ENCODE assay signal across 14 cellular contexts in the genomic region with DNA sequence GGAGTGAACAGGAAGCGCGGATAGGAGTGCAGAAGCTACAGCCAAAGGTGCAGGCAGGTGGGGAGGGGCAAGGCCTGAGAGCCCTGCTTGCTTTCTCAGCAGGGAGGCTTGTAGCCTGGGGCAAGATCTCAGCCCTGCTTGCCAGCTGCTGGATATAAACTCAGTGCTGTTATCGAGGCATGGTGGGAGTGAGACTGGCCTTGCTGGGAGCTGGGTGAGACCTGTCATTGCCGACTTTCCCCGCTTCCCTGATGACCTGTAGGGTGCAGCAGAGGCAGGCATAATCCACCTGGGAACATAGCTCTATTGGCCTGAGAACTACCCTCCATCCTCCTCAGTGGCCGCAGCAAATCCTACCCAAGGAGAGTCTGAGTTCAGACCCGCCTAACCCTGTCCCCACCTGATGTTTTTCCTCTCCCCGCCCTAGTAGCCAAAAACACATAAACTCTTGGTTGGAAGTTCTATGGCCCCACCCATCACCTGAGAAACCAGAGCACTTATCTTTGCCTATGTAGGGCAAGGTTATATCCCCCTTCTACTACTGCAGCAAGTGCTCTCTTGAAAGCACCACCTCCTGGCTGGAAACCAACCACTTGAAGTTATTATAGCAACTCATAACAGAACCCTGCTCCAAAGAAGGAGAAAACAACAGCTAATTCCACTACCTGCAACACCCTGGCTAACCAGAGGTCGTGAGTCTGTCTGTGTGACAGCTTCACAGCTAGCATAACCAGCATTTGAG.
A peak's percentile ranks its signal among the peaks of the same experiment; 100 is the strongest.
DNase-seq lines count a peak whose midpoint lies in the region; ATAC-seq and TF ChIP-seq lines count a peak whose summit lies in the region.
"Had no signal": no experiment of that assay in that cellular context is flagged by ENCODE, and none has a peak within 500 bp of the region (broad histone marks: within the 10 kb centered on the region; RNA-seq: fewer than 3 reads in every experiment).

No MANE protein-coding gene starts in this region.

- intact Hi-C loops in left colon (cut with DNase I, micrococcal nuclease): no loop called here

- no peaks in the 10 kb centered on the region for H3K4me1 ChIP-seq in DND-41 (ENCODE audit: insufficient read depth, low read length)

- DNase-seq in DND-41 (no peak), NCI-H69 (lab: John Stamatoyannopoulos, UW) (peak; percentile 49), left colon (no peak), SW 1271 (lab: John Stamatoyannopoulos, UW) (no peak), HUDEP-2 (lab: John Stamatoyannopoulos, UW; ENCODE audit: unreplicated experiment in 76 of 76) (no peak), HK-2 (ENCODE audit: unreplicated experiment) (no peak)
- DNase-seq: activated CD4-positive, alpha-beta T cell treated with anti-CD3 and anti-CD28 coated beads for 4 hours; activated T-cell treated with anti-CD3 and anti-CD28 coated beads for 4 hours; adrenal gland; natural killer cell; stimulated activated CD4-positive, alpha-beta T cell treated with anti-CD3 and anti-CD28 coated beads, Interleukin-4, amount 100 ng/mL, for 24 hours; T-helper 17 cell had no signal

- peak; percentile 14 for TF ChIP-seq CTCF in DND-41 (IDR thresholded peaks at IDR 0.05; ENCODE audit: borderline replicate concordance, extremely low read depth, low read length, poor library complexity, severe bottlenecking)
- peak; percentile 47; the same call in 1 of the 2 replicates for TF ChIP-seq CTCF in LNCAP (IDR thresholded peaks at IDR 0.05)

- H4K20me1 ChIP-seq in DND-41 (ENCODE audit: insufficient read depth, low read length): no peaks in the 10 kb centered on the region

- H2AFZ ChIP-seq in DND-41 (ENCODE audit: low read depth, low read length): no peak overlapping the region

- H3K79me2 ChIP-seq in DND-41 (ENCODE audit: insufficient read depth, low read length): no peaks in the 10 kb centered on the region

- ATAC-seq in DND-41 (ENCODE audit: insufficient read depth, low read depth): no peak
- peak; percentile 26 for ATAC-seq in left colon
- ATAC-seq: left lobe of liver, natural killer cell, T-helper 17 cell had no signal

- no peak overlapping the region for H3K27ac ChIP-seq in DND-41 (ENCODE audit: low read length)
- H3K27ac ChIP-seq: adrenal gland had no signal

- H3K4me3 ChIP-seq in DND-41 (ENCODE audit: low read depth in 1 of 2, low read length in 2 of 2): no peak overlapping the region
- H3K4me3 ChIP-seq: adrenal gland had no signal

- no peaks in the 10 kb centered on the region for H3K27me3 ChIP-seq in DND-41 (ENCODE audit: insufficient read depth, low read length, poor library complexity)
- H3K27me3 ChIP-seq: adrenal gland had no signal

- H3K4me2 ChIP-seq in DND-41 (ENCODE audit: insufficient read depth, low read length): no peak overlapping the region

- no peaks in the 10 kb centered on the region for H3K36me3 ChIP-seq in DND-41 (ENCODE audit: insufficient read depth, low read length)
- H3K36me3 ChIP-seq: adrenal gland had no signal

- H3K9me3 ChIP-seq in DND-41 (ENCODE audit: insufficient read depth, low read length, severe bottlenecking): no peaks in the 10 kb centered on the region
- H3K9me3 ChIP-seq: adrenal gland had no signal

- no peak overlapping the region for H3K9ac ChIP-seq in DND-41 (ENCODE audit: low read depth, low read length)
